In genomic region chr3:196903740-196904139, GRCh38 we compare ENCODE assay signal across 19 cellular contexts. TPM values are rescaled to one million over a fixed set of nuclear protein-coding genes. Genes with fewer than 3 reads are reported as not detected.
DNase-seq lines count a peak whose midpoint lies in the region; ATAC-seq, FAIRE-seq and TF ChIP-seq lines count a peak whose summit lies in the region.
"Had no signal": no experiment of that assay in that cellular context is flagged by ENCODE, and none has a peak within 500 bp of the region (broad histone marks: within the 10 kb centered on the region; RNA-seq: fewer than 3 reads in every experiment).

No MANE protein-coding gene starts in this region.

- no peak for TF ChIP-seq EP300 in K562 (IDR thresholded peaks at IDR 0.05; ENCODE audit: low read length)

- H3K4me2 ChIP-seq in HCT116 (ENCODE audit: low read length) (no peak overlapping the region), K562 (ENCODE audit: insufficient read depth, low read length) (no peak overlapping the region)
- H3K4me2 ChIP-seq: GM23338 had no signal

- no peak for TF ChIP-seq POLR2A in HCT116 (IDR thresholded peaks at IDR 0.05; ENCODE audit: borderline replicate concordance, extremely low read depth, insufficient read depth, insufficient read length)
- TF ChIP-seq POLR2A in K562 (conservative IDR thresholded peaks at IDR 0.05) = no peak
- no peak for TF ChIP-seq POLR2A in gastrocnemius medialis (IDR thresholded peaks at IDR 0.05)
- no peak for TF ChIP-seq POLR2A in H54 (IDR thresholded peaks at IDR 0.05; ENCODE audit: low read depth, low read length)

- FAIRE-seq in K562 (lab: Jason Lieb, UNC) (no peak), H54 (lab: Jason Lieb, UNC) (no peak)
- FAIRE-seq: A204.1, D721Med, HTR-8/SVneo had no signal

- no peaks in the 10 kb centered on the region for H3K27me3 ChIP-seq in HCT116 (ENCODE audit: insufficient read depth, low read length)
- H3K27me3 ChIP-seq in Panc1 (ENCODE audit: control insufficient read depth, insufficient read depth, low read length) = no peaks in the 10 kb centered on the region
- H3K27me3 ChIP-seq in K562 (ENCODE audit: control insufficient read depth in 2 of 2, insufficient read depth in 2 of 2, low read length in 2 of 2) = no peaks in the 10 kb centered on the region
- H3K27me3 ChIP-seq in gastrocnemius medialis = no peaks in the 10 kb centered on the region
- H3K27me3 ChIP-seq: BE2C had no signal

- CTCF ChIA-PET in HCT116 (lab: Charles Lee) = no interaction called here
- CTCF ChIA-PET in Panc1 (lab: Charles Lee) = no interaction called here
- CTCF ChIA-PET in K562 (lab: Yijun Ruan, JAX; ENCODE audit: low intra/inter-chr PET ratio) = no interaction called here

- 94% methylated on average over 2 of the region's 2 CpGs for WGBS in K562 (ENCODE audit: insufficient coverage, low coverage, missing lambda C conversion rate)

- POLR2A ChIA-PET in HCT116 (lab: Charles Lee) = no interaction called here
- POLR2A ChIA-PET in Panc1 (lab: Charles Lee) = no interaction called here
- POLR2A ChIA-PET in K562 (lab: Yijun Ruan, JAX) = interaction anchor here (0.7 to 1.2 kb wide), 2 partner anchors 13 to 16 kb away, joined by 3 read pairs; no protein-coding TSS in a partner anchor

- H3K9me2 ChIP-seq in HCT116 (ENCODE audit: insufficient read depth) = no peaks in the 10 kb centered on the region

- in situ Hi-C loops in Panc1 (cut with HindIII; ENCODE audit: low pct_unique_long_range_greater_than_20kb, low sequenced_read_pairs) = no loop called here
- in situ Hi-C loops in K562 (cut with MboI) = no loop called here
- in situ Hi-C loops in gastrocnemius medialis (cut with MboI; ENCODE audit: low sequenced_read_pairs in 4 of 4) = no loop called here

- no peaks in the 10 kb centered on the region for H3K9me3 ChIP-seq in HCT116 (ENCODE audit: control insufficient read depth in 1 of 2, insufficient read depth in 1 of 2, low read depth in 1 of 2, low read length in 2 of 2)
- no peaks in the 10 kb centered on the region for H3K9me3 ChIP-seq in Panc1 (ENCODE audit: control insufficient read depth, insufficient read depth, low read depth, low read length)
- no peaks in the 10 kb centered on the region for H3K9me3 ChIP-seq in K562 (replicated peaks; ENCODE audit: control insufficient read depth, insufficient read depth, low read depth, low read length)
- H3K9me3 ChIP-seq in gastrocnemius medialis = no peaks in the 10 kb centered on the region
- H3K9me3 ChIP-seq: BE2C had no signal

- H3K36me3 ChIP-seq in HCT116 (ENCODE audit: control insufficient read depth in 1 of 2, insufficient read depth in 2 of 2, low read length in 2 of 2) (peaks cover 30 to 37% of the 10 kb centered on the region in 2 experiments), Panc1 (ENCODE audit: control insufficient read depth, insufficient read depth, low read length) (peaks cover 33% of the 10 kb centered on the region; the same call in 1 of the 2 replicates), K562 (ENCODE audit: control insufficient read depth, insufficient read depth, low read length) (peaks cover 70% of the 10 kb centered on the region), gastrocnemius medialis (peaks cover 0 to 78% of the 10 kb centered on the region in 2 donors)

- H3K79me2 ChIP-seq in HCT116 (ENCODE audit: insufficient read depth, low read length) = no peaks in the 10 kb centered on the region
- no peaks in the 10 kb centered on the region for H3K79me2 ChIP-seq in K562 (ENCODE audit: control insufficient read depth, insufficient read depth, low read length)

- TF ChIP-seq RAD21 in HCT116 (IDR thresholded peaks at IDR 0.05; ENCODE audit: low read depth) (no peak), K562 (CRISPR knock-in tag; conservative IDR thresholded peaks at IDR 0.05 in 1 of 2, IDR thresholded peaks at IDR 0.05 in 1 of 2) (no peak)

- H3K4me1 ChIP-seq in HCT116 (ENCODE audit: control insufficient read depth in 1 of 2, insufficient read depth in 2 of 2, low read length in 2 of 2) = no peaks in the 10 kb centered on the region
- H3K4me1 ChIP-seq in Panc1 (ENCODE audit: control insufficient read depth, insufficient read depth, low read length) = no peaks in the 10 kb centered on the region
- H3K4me1 ChIP-seq in K562 (replicated peaks in 1 of 2; ENCODE audit: control insufficient read depth in 2 of 2, insufficient read depth in 2 of 2, low read length in 2 of 2) = no peaks in the 10 kb centered on the region
- peaks cover 0 to 6% of the 10 kb centered on the region in 2 donors for H3K4me1 ChIP-seq in gastrocnemius medialis
- H3K4me1 ChIP-seq: BE2C had no signal

- H3K4me3 ChIP-seq in HCT116 (replicated peaks in 1 of 2; ENCODE audit: low read depth in 1 of 2, low read length in 2 of 2) (no peak overlapping the region), Panc1 (ENCODE audit: low read depth in 2 of 2, low read length in 2 of 2) (no peak overlapping the region), K562 (no peak overlapping the region), gastrocnemius medialis (no peak overlapping the region)
- H3K4me3 ChIP-seq: GM23338 had no signal

- no peak overlapping the region for H3K9ac ChIP-seq in HCT116 (ENCODE audit: low read length)
- H3K9ac ChIP-seq in K562 (ENCODE audit: insufficient read depth in 1 of 2, low read depth in 2 of 2, low read length in 2 of 2) = no peak overlapping the region

- H2AFZ ChIP-seq in HCT116 (ENCODE audit: low read depth, low read length, poor library complexity, severe bottlenecking) = no peak overlapping the region
- H2AFZ ChIP-seq in K562 (ENCODE audit: low read depth, low read length) = no peak overlapping the region
- H2AFZ ChIP-seq: GM23338 had no signal

- BruUV-seq in HCT116 (replicated peaks; lab: Mats Ljungman, UMichigan) = TSS peak; percentile 22
- TSS peak; percentile 27 for BruUV-seq in Panc1 (replicated peaks; lab: Mats Ljungman, UMichigan)
- TSS peak; percentile 6 for BruUV-seq in K562 (replicated peaks; lab: Mats Ljungman, UMichigan)

- no peaks in the 10 kb centered on the region for H3K9me1 ChIP-seq in K562 (ENCODE audit: control insufficient read depth, insufficient read depth, low read length)

- ATAC-seq in HCT116 (no peak), Panc1 (no peak), K562 (no peak), gastrocnemius medialis (peak; percentile 58 to 71)
- ATAC-seq: GM23338 had no signal

- H3K27ac ChIP-seq in HCT116 (ENCODE audit: low read depth, low read length) = no peak overlapping the region
- H3K27ac ChIP-seq in Panc1 (ENCODE audit: low read length) = no peak overlapping the region
- H3K27ac ChIP-seq in K562 (ENCODE audit: extremely low read depth, low read depth, low read length) = no peak overlapping the region
- H3K27ac ChIP-seq in gastrocnemius medialis = peak overlapping the region in 2 of 4 donors; percentile 26 to 56

- intact Hi-C loops in HCT116 (cut with micrococcal nuclease) (no loop called here), Panc1 (cut with micrococcal nuclease; ENCODE audit: unreplicated experiment) (no loop called here), K562 (cut with micrococcal nuclease) (no loop called here), gastrocnemius medialis (cut with DNase I; ENCODE audit: low total_unique reads) (no loop called here), posterior vena cava (cut with DNase I) (no loop called here)

- TF ChIP-seq CTCF in HCT116 (IDR thresholded peaks at IDR 0.05 in 2 of 3, conservative IDR thresholded peaks at IDR 0.05 in 1 of 3; ENCODE audit: borderline replicate concordance in 1 of 3, insufficient read depth in 1 of 3, low read depth in 2 of 3, low read length in 2 of 3) = no peak
- no peak for TF ChIP-seq CTCF in Panc1 (IDR thresholded peaks at IDR 0.05)
- TF ChIP-seq CTCF in K562 (IDR thresholded peaks at IDR 0.05 in 2 of 3, conservative IDR thresholded peaks at IDR 0.05 in 1 of 3; ENCODE audit: insufficient read depth in 2 of 3, low read depth in 1 of 3, low read length in 3 of 3) = no peak
- TF ChIP-seq CTCF in gastrocnemius medialis (IDR thresholded peaks at IDR 0.05 in 4 of 5, conservative IDR thresholded peaks at IDR 0.05 in 1 of 5) = no peak

- DNase-seq in HCT116 (ENCODE audit: low read depth, low spot score) (no peak), Panc1 (ENCODE audit: low read depth, low spot score) (no peak), K562 (ENCODE audit: extremely low read depth in 1 of 4, low spot score in 3 of 4) (no peak), gastrocnemius medialis (peak; percentile 18 to 63), H54 (ENCODE audit: insufficient read length, low spot score) (no peak), posterior vena cava (ENCODE audit: low spot score) (no peak), EL (no peak)
- DNase-seq: ACHN; BE2C; C1 segment of cervical spinal cord; CD4-positive, CD25-positive, alpha-beta regulatory T cell; CD8-positive, alpha-beta memory T cell; COR-L47; GDM1; H7 had no signal

- RAD21 ChIA-PET in HCT116 (lab: Charles Lee; ENCODE audit: low non-redundant PET in 1 of 2, low total read pairs in 2 of 2, uncharacterized antibody in 2 of 2, unreplicated experiment in 2 of 2) = no interaction called here

- H4K20me1 ChIP-seq in HCT116 (ENCODE audit: insufficient read depth) (no peaks in the 10 kb centered on the region), K562 (replicated peaks; ENCODE audit: control insufficient read depth, insufficient read depth, low read length) (no peaks in the 10 kb centered on the region)

RNA-seq across cellular contexts. Expression of gene SENP5, which starts 36.0 kb away (rescaled TPM):
- total RNA-seq in HCT116 (2021; ENCODE audit: unreplicated experiment) (27.6 TPM), Panc1 (2021; ENCODE audit: unreplicated experiment) (40.0 TPM), K562 (2014; rRNA removed) (35.8 and 38.4 TPM in 2 replicates), K562 (2014; rRNA removed; fragmentation: Illumina TruSeq; extraction: Trizol) (59.7 and 66.2 TPM in 2 replicates), K562 (2015; rRNA removed; fragmentation: Illumina TruSeq; extraction: Trizol) (51.1 and 54.4 TPM in 2 replicates), K562 (2021) (41.4 and 41.7 TPM in 2 replicates), gastrocnemius medialis (10 to 100 TPM; 21.4 to 42.7 (median 31.7) TPM), posterior vena cava (10 to 100 TPM; 26.5 to 35.9 TPM)
- polyA plus RNA-seq in HCT116 (2012) = 11.0 and 11.5 TPM in 2 replicates
- 14.4 TPM for polyA plus RNA-seq in Panc1 (2012; ENCODE audit: insufficient read length)
- total RNA-seq in K562 (2011; cell fraction: chromatin; rRNA removed; ENCODE audit: low replicate concordance) = 92.0 and 190 TPM in 2 replicates
- 43.0 and 53.3 TPM in 2 replicates for total RNA-seq in K562 (2011; cell fraction: nucleolus; rRNA removed)
- total RNA-seq in K562 (2011; cell fraction: nucleoplasm; rRNA removed) = 79.2 and 121 TPM in 2 replicates
- polyA plus RNA-seq in K562 (2011; rRNA removed) (45.1 and 48.8 TPM in 2 replicates), K562 (2014; fragmentation: Illumina TruSeq; extraction: Trizol) (23.8 and 26.0 TPM in 2 replicates), K562 (2014; fragmentation: Nextera tagmentation; extraction: Ambion mirVana) (10 to 100 TPM; 18.3 to 24.8 TPM), K562 (2014; rRNA removed) (28.1 and 30.7 TPM in 2 replicates)
- polyA plus RNA-seq in K562 (2011; cell fraction: cytosol; rRNA removed) = 11.2 and 19.8 TPM in 2 replicates
- 45.3 and 60.0 TPM in 2 replicates for polyA plus RNA-seq in K562 (2011; cell fraction: nucleus; rRNA removed)
- 17.8 and 21.4 TPM in 2 replicates for polyA plus RNA-seq in K562 (2012)
- 142 and 156 TPM in 2 replicates for polyA minus RNA-seq in K562 (2011; rRNA and poly(A)+ RNA removed)
- 63.5 and 63.9 TPM in 2 replicates for polyA minus RNA-seq in K562 (2011; cell fraction: cytosol; rRNA and poly(A)+ RNA removed)
- polyA minus RNA-seq in K562 (2011; cell fraction: nucleus; rRNA and poly(A)+ RNA removed) = 24.9 and 55.4 TPM in 2 replicates

RNA-seq across cellular contexts. Expression of gene NCBP2, which starts 38.6 kb away (rescaled TPM):
- total RNA-seq in HCT116 (2021; ENCODE audit: unreplicated experiment) (82.4 TPM), Panc1 (2021; ENCODE audit: unreplicated experiment) (122 TPM), K562 (2014; rRNA removed) (63.3 and 68.2 TPM in 2 replicates), K562 (2014; rRNA removed; fragmentation: Illumina TruSeq; extraction: Trizol) (82.2 and 82.3 TPM in 2 replicates), K562 (2015; rRNA removed; fragmentation: Illumina TruSeq; extraction: Trizol) (69.4 and 78.0 TPM in 2 replicates), K562 (2021) (64.0 and 67.0 TPM in 2 replicates), gastrocnemius medialis (10 to 100 TPM; 23.4 to 29.9 (median 27.5) TPM), posterior vena cava (10 to 100 TPM; 42.8 to 44.6 TPM)
- polyA plus RNA-seq in HCT116 (2012) = 59.4 and 75.4 TPM in 2 replicates
- polyA plus RNA-seq in Panc1 (2012; ENCODE audit: insufficient read length) = 133 TPM
- 45.7 and 67.9 TPM in 2 replicates for total RNA-seq in K562 (2011; cell fraction: chromatin; rRNA removed; ENCODE audit: low replicate concordance)
- total RNA-seq in K562 (2011; cell fraction: nucleolus; rRNA removed) = 38.2 and 43.0 TPM in 2 replicates
- total RNA-seq in K562 (2011; cell fraction: nucleoplasm; rRNA removed) = 44.9 and 65.0 TPM in 2 replicates
- polyA plus RNA-seq in K562 (2011; rRNA removed) (69.3 and 90.9 TPM in 2 replicates), K562 (2014; fragmentation: Illumina TruSeq; extraction: Trizol) (83.4 and 102 TPM in 2 replicates), K562 (2014; fragmentation: Nextera tagmentation; extraction: Ambion mirVana) (100 to 1,000 TPM in 1 of 2 experiments, 10 to 100 TPM in 1; 56.4 to 100 TPM), K562 (2014; rRNA removed) (91.1 and 123 TPM in 2 replicates)
- polyA plus RNA-seq in K562 (2011; cell fraction: cytosol; rRNA removed) = 29.7 and 50.4 TPM in 2 replicates
- polyA plus RNA-seq in K562 (2011; cell fraction: nucleus; rRNA removed) = 38.0 and 51.2 TPM in 2 replicates
- 55.9 and 83.1 TPM in 2 replicates for polyA plus RNA-seq in K562 (2012)
- 69.1 and 71.9 TPM in 2 replicates for polyA minus RNA-seq in K562 (2011; rRNA and poly(A)+ RNA removed)
- polyA minus RNA-seq in K562 (2011; cell fraction: cytosol; rRNA and poly(A)+ RNA removed) = 19.2 and 22.1 TPM in 2 replicates
- 25.2 and 39.8 TPM in 2 replicates for polyA minus RNA-seq in K562 (2011; cell fraction: nucleus; rRNA and poly(A)+ RNA removed)

Comparison
In these comparisons a context has a peak if more than half of its experiments do, and no peak if none do; other contexts are left out.
1. ATAC-seq: peak in gastrocnemius medialis (2 of 2); none in HCT116 (single experiment), Panc1 (single experiment) and K562 (single experiment).
2. DNase-seq: peak in gastrocnemius medialis (2 of 2); none in HCT116 (single experiment), Panc1 (single experiment), K562 (0 of 4), H54 (single experiment), posterior vena cava (single experiment) and EL (single experiment).